ENCODE assay signal across 9 cellular contexts in the genomic region with DNA sequence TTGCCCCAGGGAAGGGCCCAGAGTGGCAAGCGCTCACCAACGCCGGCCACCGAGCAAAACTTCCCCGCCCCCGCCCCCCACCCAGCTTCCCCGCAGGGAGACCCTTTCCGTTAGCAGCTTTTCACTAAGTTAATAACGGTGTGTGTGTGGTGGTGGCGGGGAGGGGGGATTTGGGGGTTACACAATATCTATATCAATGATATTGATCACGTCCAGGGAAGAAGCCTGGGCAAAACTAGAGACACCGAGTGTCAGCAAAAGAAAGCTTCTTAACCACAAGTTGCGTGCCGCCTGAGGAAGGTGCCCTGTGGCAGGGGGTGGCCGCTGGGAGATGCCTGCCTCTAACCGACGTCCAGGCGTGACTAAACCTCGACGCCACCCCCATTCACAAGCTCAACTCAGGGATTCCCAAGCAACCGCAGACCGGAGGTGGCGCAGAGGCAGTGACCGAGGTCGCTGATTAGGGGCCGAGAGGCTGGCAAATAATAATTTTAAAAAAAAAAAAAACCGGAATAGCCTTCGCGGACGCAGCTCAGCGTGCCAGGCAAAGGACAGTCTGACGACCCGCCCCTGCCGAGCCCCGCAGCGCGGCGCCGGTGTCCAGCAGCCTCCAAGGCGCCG.
DNase-seq lines count a peak whose midpoint lies in the region; ATAC-seq, FAIRE-seq and TF ChIP-seq lines count a peak whose summit lies in the region.
"Had no signal": no experiment of that assay in that cellular context is flagged by ENCODE, and none has a peak within 500 bp of the region (broad histone marks: within the 10 kb centered on the region; RNA-seq: fewer than 3 reads in every experiment).

No MANE protein-coding gene starts in this region.

- no peak overlapping the region for H2AFZ ChIP-seq in astrocyte (ENCODE audit: low read depth, low read length)

- H3K9me3 ChIP-seq in HEK293 (ENCODE audit: control insufficient read depth, insufficient read depth, low read depth, low read length) (no peaks in the 10 kb centered on the region), astrocyte (ENCODE audit: insufficient read depth, low read depth, low read length) (no peaks in the 10 kb centered on the region)

- no peaks in the 10 kb centered on the region for H3K27me3 ChIP-seq in astrocyte (ENCODE audit: insufficient read depth, low read length)

- peak overlapping the region; percentile 82 to 90 for H3K4me3 Mint-ChIP-seq in activated T-cell treated with anti-CD3 and anti-CD28 coated beads, Interleukin-2, amount 50 U/mL, for 72 hours
- peak overlapping the region; percentile 77 for H3K4me3 Mint-ChIP-seq in astrocyte (ENCODE audit: unreplicated experiment)
- no peak overlapping the region for H3K4me3 Mint-ChIP-seq in memory B cell

- POLR2A ChIA-PET in HEK293 (lab: Yijun Ruan, JAX): interaction anchor here (0.7 to 1.7 kb wide), 10 partner anchors 9 to 519 kb away, joined by 3 to 30 read pairs (median 4); no protein-coding TSS in a partner anchor

- H3K36me3 Mint-ChIP-seq in activated T-cell treated with anti-CD3 and anti-CD28 coated beads, Interleukin-2, amount 50 U/mL, for 72 hours (ENCODE audit: insufficient read depth in 2 of 2): peaks cover 0 to 4% of the 10 kb centered on the region in 2 donors
- H3K36me3 Mint-ChIP-seq in astrocyte (ENCODE audit: low read depth, unreplicated experiment): no peaks in the 10 kb centered on the region
- no peaks in the 10 kb centered on the region for H3K36me3 Mint-ChIP-seq in memory B cell

- H3K9ac ChIP-seq in astrocyte (ENCODE audit: low read length): peak overlapping the region; percentile 75

- H3K4me2 ChIP-seq in astrocyte (ENCODE audit: low read length): peak overlapping the region; percentile 87

- DNase-seq in activated T-cell treated with anti-CD3 and anti-CD28 coated beads, Interleukin-2, amount 50 U/mL, for 72 hours: peak in 1 of 2 donors; percentile 21
- DNase-seq in activated T-cell treated with anti-CD3 and anti-CD28 coated beads for 4 hours (no peak), MV-4-11 (lab: John Stamatoyannopoulos, UW) (peak; percentile 19), astrocyte (ENCODE audit: low read depth) (peak; percentile 90), memory B cell (ENCODE audit: low spot score in 2 of 2) (peak in 1 of 2 donors; percentile 21), NCI-H2171 (lab: John Stamatoyannopoulos, UW) (no peak), NOMO-1 treated with DMSO at 0.1 percent for 48 hours (lab: John Stamatoyannopoulos, UW; ENCODE audit: unreplicated experiment) (no peak)

- TF ChIP-seq CTCF in HEK293 (tag by site-specific recombination; IDR thresholded peaks at IDR 0.05): peak; percentile 34; the same call in 1 of the 2 replicates
- no peak for TF ChIP-seq CTCF in astrocyte (IDR thresholded peaks at IDR 0.05; ENCODE audit: insufficient read depth, low read depth, low read length)

- peaks cover 37% of the 10 kb centered on the region for H3K79me2 ChIP-seq in astrocyte (ENCODE audit: insufficient read depth, low read length)

- peaks cover 71% of the 10 kb centered on the region for H3K27me3 Mint-ChIP-seq in activated T-cell treated with anti-CD3 and anti-CD28 coated beads, Interleukin-2, amount 50 U/mL, for 72 hours (ENCODE audit: low read depth)
- H3K27me3 Mint-ChIP-seq in astrocyte (ENCODE audit: low read depth, unreplicated experiment): peaks cover 3% of the 10 kb centered on the region
- peaks cover 18% of the 10 kb centered on the region for H3K27me3 Mint-ChIP-seq in memory B cell

- H3K27ac ChIP-seq in HEK293 (ENCODE audit: extremely low read depth, low read depth, low read length) (peak overlapping the region; percentile 47; the same call in 1 of the 2 replicates), astrocyte (ENCODE audit: low read depth, low read length) (peak overlapping the region; percentile 78)
- H3K27ac ChIP-seq: epithelial cell of prostate had no signal

- H3K4me1 Mint-ChIP-seq in activated T-cell treated with anti-CD3 and anti-CD28 coated beads, Interleukin-2, amount 50 U/mL, for 72 hours (ENCODE audit: low read depth): peaks cover 15% of the 10 kb centered on the region
- peaks cover 5% of the 10 kb centered on the region for H3K4me1 Mint-ChIP-seq in astrocyte (ENCODE audit: low read depth, unreplicated experiment)
- peaks cover 6% of the 10 kb centered on the region for H3K4me1 Mint-ChIP-seq in memory B cell

- no peak for FAIRE-seq in astrocyte (lab: Jason Lieb, UNC)

- no peaks in the 10 kb centered on the region for H3K36me3 ChIP-seq in HEK293 (ENCODE audit: control insufficient read depth in 2 of 2, insufficient read depth in 1 of 2, low read length in 2 of 2)
- H3K36me3 ChIP-seq in astrocyte (ENCODE audit: insufficient read depth, low read length): no peaks in the 10 kb centered on the region

- no peaks in the 10 kb centered on the region for H4K20me1 ChIP-seq in astrocyte (ENCODE audit: insufficient read depth, low read length)

- H3K9me3 Mint-ChIP-seq in activated T-cell treated with anti-CD3 and anti-CD28 coated beads, Interleukin-2, amount 50 U/mL, for 72 hours: no peaks in the 10 kb centered on the region
- H3K9me3 Mint-ChIP-seq in astrocyte (ENCODE audit: unreplicated experiment) (no peaks in the 10 kb centered on the region), memory B cell (peaks cover 2% of the 10 kb centered on the region)

- H3K27ac Mint-ChIP-seq in activated T-cell treated with anti-CD3 and anti-CD28 coated beads, Interleukin-2, amount 50 U/mL, for 72 hours: no peak overlapping the region
- H3K27ac Mint-ChIP-seq in astrocyte (ENCODE audit: unreplicated experiment) (no peak overlapping the region), memory B cell (peak overlapping the region; percentile 73)

- H3K4me3 ChIP-seq in HEK293 (ENCODE audit: low read depth, low read length) (peak overlapping the region; percentile 41), astrocyte (ENCODE audit: insufficient read depth, low read depth, low read length) (peak overlapping the region; percentile 67)

- CTCF ChIA-PET in HEK293 (lab: Yijun Ruan, JAX): interaction anchor here (0.5 to 1.4 kb wide), 3 partner anchors 21 to 393 kb away, joined by 3 to 5 read pairs (median 4); no protein-coding TSS in a partner anchor

- ATAC-seq in activated T-cell treated with anti-CD3 and anti-CD28 coated beads, Interleukin-2, amount 50 U/mL, for 72 hours (replicated peaks in 1 of 2): peak; percentile 49 to 58
- ATAC-seq in memory B cell (ENCODE audit: low read depth): no peak

- H3K4me1 ChIP-seq in HEK293 (ENCODE audit: control insufficient read depth, insufficient read depth, low read length) (peaks cover 29% of the 10 kb centered on the region), astrocyte (ENCODE audit: insufficient read depth, low read length) (peaks cover 32% of the 10 kb centered on the region)

TF ChIP-seq in HEK293, 187 proteins besides CTCF, POLR2A, EP300 and RAD21 (continues in another document):
- peak; percentile 37; the same call in 1 of the 2 replicates for TF ChIP-seq YY1 (tag by site-specific recombination; IDR thresholded peaks at IDR 0.05)
- TF ChIP-seq ZSCAN16 (tag by site-specific recombination; IDR thresholded peaks at IDR 0.05): 0 out of 2 replicates have a peak, but pooled peaks have one; percentile 19
- TF ChIP-seq, protein P1, sequence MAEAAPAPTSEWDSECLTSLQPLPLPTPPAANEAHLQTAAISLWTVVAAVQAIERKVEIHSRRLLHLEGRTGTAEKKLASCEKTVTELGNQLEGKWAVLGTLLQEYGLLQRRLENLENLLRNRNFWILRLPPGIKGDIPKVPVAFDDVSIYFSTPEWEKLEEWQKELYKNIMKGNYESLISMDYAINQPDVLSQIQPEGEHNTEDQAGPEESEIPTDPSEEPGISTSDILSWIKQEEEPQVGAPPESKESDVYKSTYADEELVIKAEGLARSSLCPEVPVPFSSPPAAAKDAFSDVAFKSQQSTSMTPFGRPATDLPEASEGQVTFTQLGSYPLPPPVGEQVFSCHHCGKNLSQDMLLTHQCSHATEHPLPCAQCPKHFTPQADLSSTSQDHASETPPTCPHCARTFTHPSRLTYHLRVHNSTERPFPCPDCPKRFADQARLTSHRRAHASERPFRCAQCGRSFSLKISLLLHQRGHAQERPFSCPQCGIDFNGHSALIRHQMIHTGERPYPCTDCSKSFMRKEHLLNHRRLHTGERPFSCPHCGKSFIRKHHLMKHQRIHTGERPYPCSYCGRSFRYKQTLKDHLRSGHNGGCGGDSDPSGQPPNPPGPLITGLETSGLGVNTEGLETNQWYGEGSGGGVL (tag by site-specific recombination; IDR thresholded peaks at IDR 0.05): 0 out of 2 replicates have a peak, but pooled peaks have one; percentile 12
- TF ChIP-seq KLF8 (tag by site-specific recombination; IDR thresholded peaks at IDR 0.05): peak; percentile 22; the same call in 1 of the 2 replicates
- TF ChIP-seq ZNF501 (tag by site-specific recombination; IDR thresholded peaks at IDR 0.05): no peak
- no peak for TF ChIP-seq ZNF404 (tag by site-specific recombination; IDR thresholded peaks at IDR 0.05)
- TF ChIP-seq, protein P2, sequence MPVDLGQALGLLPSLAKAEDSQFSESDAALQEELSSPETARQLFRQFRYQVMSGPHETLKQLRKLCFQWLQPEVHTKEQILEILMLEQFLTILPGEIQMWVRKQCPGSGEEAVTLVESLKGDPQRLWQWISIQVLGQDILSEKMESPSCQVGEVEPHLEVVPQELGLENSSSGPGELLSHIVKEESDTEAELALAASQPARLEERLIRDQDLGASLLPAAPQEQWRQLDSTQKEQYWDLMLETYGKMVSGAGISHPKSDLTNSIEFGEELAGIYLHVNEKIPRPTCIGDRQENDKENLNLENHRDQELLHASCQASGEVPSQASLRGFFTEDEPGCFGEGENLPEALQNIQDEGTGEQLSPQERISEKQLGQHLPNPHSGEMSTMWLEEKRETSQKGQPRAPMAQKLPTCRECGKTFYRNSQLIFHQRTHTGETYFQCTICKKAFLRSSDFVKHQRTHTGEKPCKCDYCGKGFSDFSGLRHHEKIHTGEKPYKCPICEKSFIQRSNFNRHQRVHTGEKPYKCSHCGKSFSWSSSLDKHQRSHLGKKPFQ (tag by site-specific recombination; IDR thresholded peaks at IDR 0.05): no peak
- peak; percentile 11; the same call in 1 of the 2 replicates for TF ChIP-seq ZFP69B (tag by site-specific recombination; IDR thresholded peaks at IDR 0.05)
- TF ChIP-seq, protein P3, sequence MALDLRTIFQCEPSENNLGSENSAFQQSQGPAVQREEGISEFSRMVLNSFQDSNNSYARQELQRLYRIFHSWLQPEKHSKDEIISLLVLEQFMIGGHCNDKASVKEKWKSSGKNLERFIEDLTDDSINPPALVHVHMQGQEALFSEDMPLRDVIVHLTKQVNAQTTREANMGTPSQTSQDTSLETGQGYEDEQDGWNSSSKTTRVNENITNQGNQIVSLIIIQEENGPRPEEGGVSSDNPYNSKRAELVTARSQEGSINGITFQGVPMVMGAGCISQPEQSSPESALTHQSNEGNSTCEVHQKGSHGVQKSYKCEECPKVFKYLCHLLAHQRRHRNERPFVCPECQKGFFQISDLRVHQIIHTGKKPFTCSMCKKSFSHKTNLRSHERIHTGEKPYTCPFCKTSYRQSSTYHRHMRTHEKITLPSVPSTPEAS (tag by site-specific recombination; IDR thresholded peaks at IDR 0.05): peak; percentile 32; the same call in 1 of the 2 replicates
- no peak for TF ChIP-seq ZEB2 (tag by site-specific recombination; IDR thresholded peaks at IDR 0.05)

Comparison
In these comparisons a context has a peak if more than half of its experiments do, and no peak if none do; other contexts are left out.
1. DNase-seq: peak in MV-4-11 (single experiment) and astrocyte (single experiment); none in activated T-cell treated with anti-CD3 and anti-CD28 coated beads for 4 hours (single experiment), NCI-H2171 (single experiment) and NOMO-1 treated with DMSO at 0.1 percent for 48 hours (single experiment).